ENCODE assay signal across 19 cellular contexts in genomic region chr1:156862602-156863599, GRCh38. TPM values are rescaled to one million over a fixed set of nuclear protein-coding genes. Genes with fewer than 3 reads are reported as not detected.
A peak's percentile ranks its signal among the peaks of the same experiment; 100 is the strongest.
DNase-seq lines count a peak whose midpoint lies in the region; ATAC-seq, FAIRE-seq and TF ChIP-seq lines count a peak whose summit lies in the region.
"Had no signal": no experiment of that assay in that cellular context is flagged by ENCODE, and none has a peak within 500 bp of the region (broad histone marks: within the 10 kb centered on the region; RNA-seq: fewer than 3 reads in every experiment).

No MANE protein-coding gene starts in this region.

- H3K27me3 ChIP-seq in neural cell (ENCODE audit: insufficient read depth, low read depth, low read length), result peaks cover 54% of the 10 kb centered on the region
- peaks cover 10 to 23% of the 10 kb centered on the region in 2 donors for H3K27me3 ChIP-seq in small intestine (ENCODE audit: control insufficient read depth in 2 of 2, insufficient read depth in 2 of 2, low read length in 2 of 2)

- DNase-seq in activated CD4-positive, alpha-beta T cell treated with anti-CD3 and anti-CD28 coated beads for 36 hours, result peak; percentile 58
- DNase-seq in activated CD4-positive, alpha-beta T cell treated with anti-CD3 and anti-CD28 coated beads, Interleukin-2, amount 50 U/mL, for 1 hour, result no peak
- peak; percentile 32 for DNase-seq in Jurkat, Clone E6-1 (ENCODE audit: low read depth, low spot score)
- DNase-seq in NCI-H345 (lab: John Stamatoyannopoulos, UW), result no peak
- DNase-seq in small intestine, result no peak
- DNase-seq in head of caudate nucleus, result no peak
- DNase-seq: activated effector memory CD4-positive, alpha-beta T cell treated with anti-CD3 and anti-CD28 coated beads, Interleukin-2, amount 50 U/mL, for 16 hours; central memory CD4-positive, alpha-beta T cell; heart left ventricle; IMR-90; NCI-H1694; NCI-H69 had no signal

- H3K27me3 Mint-ChIP-seq in activated CD4-positive, alpha-beta T cell treated with anti-CD3 and anti-CD28 coated beads for 36 hours, result peaks cover 43% of the 10 kb centered on the region
- H3K27me3 Mint-ChIP-seq in activated T-helper 17 cell treated with anti-CD3 and anti-CD28 coated beads, Interleukin-2, amount 50 U/mL, for 72 hours, result peaks cover 38% of the 10 kb centered on the region

- H3K4me3 ChIP-seq in Jurkat, Clone E6-1 (ENCODE audit: low read length), result no peak overlapping the region
- H3K4me3 ChIP-seq in neural cell (ENCODE audit: low read length) (no peak overlapping the region), small intestine (ENCODE audit: low read depth in 1 of 2, low read length in 2 of 2) (no peak overlapping the region)
- H3K4me3 ChIP-seq: A549, heart left ventricle, tibial nerve had no signal

- H3K9me2 ChIP-seq in neural cell (ENCODE audit: insufficient read depth, low read length), result no peaks in the 10 kb centered on the region

- peak overlapping the region; percentile 0 for H3K4me3 Mint-ChIP-seq in activated CD4-positive, alpha-beta T cell treated with anti-CD3 and anti-CD28 coated beads for 36 hours
- H3K4me3 Mint-ChIP-seq in activated T-helper 17 cell treated with anti-CD3 and anti-CD28 coated beads, Interleukin-2, amount 50 U/mL, for 72 hours, result peak overlapping the region; percentile 48

- ATAC-seq in activated CD4-positive, alpha-beta T cell treated with anti-CD3 and anti-CD28 coated beads for 36 hours, result peak; percentile 65
- ATAC-seq in activated T-helper 17 cell treated with anti-CD3 and anti-CD28 coated beads, Interleukin-2, amount 50 U/mL, for 72 hours (replicated peaks), result peak; percentile 64
- ATAC-seq: A549, heart left ventricle, left lobe of liver had no signal

- CTCF ChIA-PET in activated CD4-positive, alpha-beta T cell treated with anti-CD3 and anti-CD28 coated beads for 36 hours (lab: Charles Lee), result interaction anchor here (1.0 to 6.7 kb wide), 8 partner anchors 10 to 135 kb away, joined by 3 to 109 read pairs (median 29); partner anchors contain the start of genes ISG20L2 and METTL25B

- POLR2A ChIA-PET in activated CD4-positive, alpha-beta T cell treated with anti-CD3 and anti-CD28 coated beads for 36 hours (lab: Charles Lee), result no interaction called here

- peak overlapping the region; percentile 9 for H3K9ac ChIP-seq in neural cell (ENCODE audit: low read length)

- peaks cover 0 to 2% of the 10 kb centered on the region in 2 donors for H3K4me1 ChIP-seq in small intestine (ENCODE audit: control insufficient read depth in 2 of 2, insufficient read depth in 1 of 2, low read depth in 1 of 2, low read length in 1 of 2)

- H2AFZ ChIP-seq in neural cell (ENCODE audit: low read depth, low read length), result no peak overlapping the region

- TF ChIP-seq EP300 in neural cell (conservative IDR thresholded peaks at IDR 0.05; ENCODE audit: poor library complexity, severe bottlenecking), result no peak

- H3K27ac Mint-ChIP-seq in activated CD4-positive, alpha-beta T cell treated with anti-CD3 and anti-CD28 coated beads for 36 hours, result peak overlapping the region; percentile 61
- peak overlapping the region; percentile 54 for H3K27ac Mint-ChIP-seq in activated T-helper 17 cell treated with anti-CD3 and anti-CD28 coated beads, Interleukin-2, amount 50 U/mL, for 72 hours

- peaks cover 39% of the 10 kb centered on the region for H3K4me1 Mint-ChIP-seq in activated CD4-positive, alpha-beta T cell treated with anti-CD3 and anti-CD28 coated beads for 36 hours
- H3K4me1 Mint-ChIP-seq in activated T-helper 17 cell treated with anti-CD3 and anti-CD28 coated beads, Interleukin-2, amount 50 U/mL, for 72 hours, result peaks cover 33% of the 10 kb centered on the region

- H3K4me2 ChIP-seq in neural cell (ENCODE audit: low read length), result no peak overlapping the region
- H3K4me2 ChIP-seq: A549 had no signal

- H3K27ac ChIP-seq in neural cell (ENCODE audit: low read length) (no peak overlapping the region), small intestine (ENCODE audit: low read depth in 1 of 2, low read length in 1 of 2) (no peak overlapping the region)
- H3K27ac ChIP-seq: A549, heart left ventricle, neutrophil, RWPE1, tibial nerve had no signal

- no peaks in the 10 kb centered on the region for H3K9me3 Mint-ChIP-seq in activated CD4-positive, alpha-beta T cell treated with anti-CD3 and anti-CD28 coated beads for 36 hours (ENCODE audit: low read depth)
- H3K9me3 Mint-ChIP-seq in activated T-helper 17 cell treated with anti-CD3 and anti-CD28 coated beads, Interleukin-2, amount 50 U/mL, for 72 hours, result no peaks in the 10 kb centered on the region

- no peak for TF ChIP-seq CTCF in neural cell (IDR thresholded peaks at IDR 0.05; ENCODE audit: poor library complexity, severe bottlenecking)

- intact Hi-C loops in activated CD4-positive, alpha-beta T cell treated with anti-CD3 and anti-CD28 coated beads for 36 hours (cut with DNase I, micrococcal nuclease), result loop anchor here in 1 of 2 experiments (5.0 kb wide), 2 partner anchors 51 to 176 kb away; no protein-coding TSS in a partner anchor
- intact Hi-C loops in head of caudate nucleus (cut with DNase I), result loop anchor here (10.0 kb wide), 1 partner anchor 68 kb away; no protein-coding TSS in a partner anchor

- H3F3A ChIP-seq in neural cell (ENCODE audit: insufficient read depth, low read length, poor library complexity, severe bottlenecking), result no peaks in the 10 kb centered on the region

- H3K79me2 ChIP-seq in neural cell (replicated peaks; ENCODE audit: insufficient read depth, low read length), result no peaks in the 10 kb centered on the region

- no peaks in the 10 kb centered on the region for H3K9me3 ChIP-seq in neural cell (ENCODE audit: low read length)
- H3K9me3 ChIP-seq in small intestine (ENCODE audit: control insufficient read depth, low read depth), result no peaks in the 10 kb centered on the region
- H3K9me3 ChIP-seq: A549, heart left ventricle, neutrophil, tibial nerve had no signal

- FAIRE-seq in small intestine (lab: Jason Lieb, UNC), result no peak
- FAIRE-seq: A549 had no signal

- H3K36me3 Mint-ChIP-seq in activated CD4-positive, alpha-beta T cell treated with anti-CD3 and anti-CD28 coated beads for 36 hours (ENCODE audit: low read depth), result no peaks in the 10 kb centered on the region
- H3K36me3 Mint-ChIP-seq in activated T-helper 17 cell treated with anti-CD3 and anti-CD28 coated beads, Interleukin-2, amount 50 U/mL, for 72 hours (ENCODE audit: low read depth), result no peaks in the 10 kb centered on the region

- TF ChIP-seq RAD21 in neural cell (conservative IDR thresholded peaks at IDR 0.05), result no peak

- 48 to 64% (median 53%) methylated on average over 16 of the region's 16 CpGs for WGBS in small intestine, 3 donors

- H3K36me3 ChIP-seq in neural cell (ENCODE audit: insufficient read depth, low read length) (no peaks in the 10 kb centered on the region), small intestine (ENCODE audit: control insufficient read depth in 2 of 2, insufficient read depth in 2 of 2, low read length in 2 of 2) (no peaks in the 10 kb centered on the region)
- H3K36me3 ChIP-seq: heart left ventricle, neutrophil, tibial nerve had no signal

- no peaks in the 10 kb centered on the region for H4K20me1 ChIP-seq in neural cell (ENCODE audit: insufficient read depth)

TF ChIP-seq in neural cell, 6 proteins besides CTCF, POLR2A, EP300 and RAD21:
- TF ChIP-seq TAF1 (IDR thresholded peaks at IDR 0.05; ENCODE audit: low read depth) (no peak), EZH2 (IDR thresholded peaks at IDR 0.05; ENCODE audit: borderline replicate concordance, insufficient read depth, low read length, poor library complexity, severe bottlenecking) (no peak), POLR2AphosphoS5 (IDR thresholded peaks at IDR 0.05) (no peak)

RNA-seq across cellular contexts. Expression of gene NTRK1, which starts 2.2 kb away (rescaled TPM):
- total RNA-seq in activated CD4-positive, alpha-beta T cell treated with anti-CD3 and anti-CD28 coated beads for 36 hours, result 1 to 10 TPM; 4.4 to 6.1 TPM
- polyA plus RNA-seq in Jurkat, Clone E6-1 (2012; ENCODE audit: insufficient read depth, insufficient read length), result 1.8 TPM
- 10 to 100 TPM in 1 of 2 donors, 1 to 10 TPM in 1; 2.5 to 13.3 TPM for total RNA-seq in activated T-helper 17 cell treated with anti-CD3 and anti-CD28 coated beads, Interleukin-2, amount 50 U/mL, for 72 hours
- polyA plus RNA-seq in neural cell, result 4.9 and 7.7 TPM in 2 replicates
- 4.3 and 4.6 TPM in 2 replicates for polyA minus RNA-seq in neural cell
- polyA plus RNA-seq in small intestine, result under 1 TPM in 1 of 3 donors, not detected in 2; 0.67 TPM
- total RNA-seq: IMR-90, left lobe of liver had no signal
- polyA plus RNA-seq: IMR-90 had no signal

RNA-seq across cellular contexts. Expression of gene INSRR, which starts 4.0 kb away (rescaled TPM):
- under 1 TPM; 0.14 to 0.18 TPM for total RNA-seq in activated CD4-positive, alpha-beta T cell treated with anti-CD3 and anti-CD28 coated beads for 36 hours
- not detected for polyA plus RNA-seq in Jurkat, Clone E6-1 (2012; ENCODE audit: insufficient read depth, insufficient read length)
- under 1 TPM; 0.04 to 0.66 TPM for total RNA-seq in activated T-helper 17 cell treated with anti-CD3 and anti-CD28 coated beads, Interleukin-2, amount 50 U/mL, for 72 hours
- polyA plus RNA-seq in neural cell (2.7 and 3.0 TPM in 2 replicates), small intestine (under 1 TPM in 1 of 3 donors, not detected in 2; 0.01 TPM)
- 1.7 TPM in 2 replicates for polyA minus RNA-seq in neural cell
- total RNA-seq: IMR-90, left lobe of liver had no signal
- polyA plus RNA-seq: A549, IMR-90 had no signal

RNA-seq across cellular contexts. Expression of gene PEAR1, which starts 30.6 kb away (rescaled TPM):
- not detected for total RNA-seq in activated CD4-positive, alpha-beta T cell treated with anti-CD3 and anti-CD28 coated beads for 36 hours
- not detected for polyA plus RNA-seq in Jurkat, Clone E6-1 (2012; ENCODE audit: insufficient read depth, insufficient read length)
- not detected for total RNA-seq in activated T-helper 17 cell treated with anti-CD3 and anti-CD28 coated beads, Interleukin-2, amount 50 U/mL, for 72 hours
- polyA plus RNA-seq in neural cell (not detected in 2 replicates), small intestine (1 to 10 TPM in 1 of 3 donors, under 1 TPM in 2; 0.22 to 6.5 (median 0.81) TPM)
- polyA minus RNA-seq in neural cell, result not detected in 2 replicates

RNA-seq across cellular contexts. Expression of gene SH2D2A, which starts 46.3 kb away (rescaled TPM):
- total RNA-seq in activated CD4-positive, alpha-beta T cell treated with anti-CD3 and anti-CD28 coated beads for 36 hours, result 100 to 1,000 TPM; 189 to 211 TPM
- 21.8 TPM for polyA plus RNA-seq in Jurkat, Clone E6-1 (2012; ENCODE audit: insufficient read depth, insufficient read length)
- 100 to 1,000 TPM; 173 to 257 TPM for total RNA-seq in activated T-helper 17 cell treated with anti-CD3 and anti-CD28 coated beads, Interleukin-2, amount 50 U/mL, for 72 hours
- polyA plus RNA-seq in neural cell (not detected in 2 replicates), small intestine (1 to 10 TPM in 2 of 3 donors, under 1 TPM in 1; 0.89 to 2.7 (median 2.2) TPM)
- not detected in 2 replicates for polyA minus RNA-seq in neural cell
- total RNA-seq: IMR-90 had no signal
- polyA plus RNA-seq: IMR-90 had no signal

RNA-seq across cellular contexts. Expression of gene LRRC71, which starts 57.5 kb away (rescaled TPM):
- total RNA-seq in activated CD4-positive, alpha-beta T cell treated with anti-CD3 and anti-CD28 coated beads for 36 hours, result not detected
- not detected for polyA plus RNA-seq in Jurkat, Clone E6-1 (2012; ENCODE audit: insufficient read depth, insufficient read length)
- total RNA-seq in activated T-helper 17 cell treated with anti-CD3 and anti-CD28 coated beads, Interleukin-2, amount 50 U/mL, for 72 hours, result not detected
- polyA plus RNA-seq in neural cell (not detected in 2 replicates), small intestine (under 1 TPM in 1 of 3 donors, not detected in 2; 0.07 TPM)
- polyA minus RNA-seq in neural cell, result not detected in 2 replicates
- total RNA-seq: IMR-90, left lobe of liver had no signal

Comparison
In these comparisons a context has a peak if more than half of its experiments do, and no peak if none do; other contexts are left out.
1. DNase-seq: peak in activated CD4-positive, alpha-beta T cell treated with anti-CD3 and anti-CD28 coated beads for 36 hours (single experiment) and Jurkat, Clone E6-1 (single experiment); none in activated CD4-positive, alpha-beta T cell treated with anti-CD3 and anti-CD28 coated beads, Interleukin-2, amount 50 U/mL, for 1 hour (single experiment), NCI-H345 (single experiment), small intestine (single experiment) and head of caudate nucleus (0 of 42).